19 cellular contexts compared by ENCODE assay signal in the genomic region with DNA sequence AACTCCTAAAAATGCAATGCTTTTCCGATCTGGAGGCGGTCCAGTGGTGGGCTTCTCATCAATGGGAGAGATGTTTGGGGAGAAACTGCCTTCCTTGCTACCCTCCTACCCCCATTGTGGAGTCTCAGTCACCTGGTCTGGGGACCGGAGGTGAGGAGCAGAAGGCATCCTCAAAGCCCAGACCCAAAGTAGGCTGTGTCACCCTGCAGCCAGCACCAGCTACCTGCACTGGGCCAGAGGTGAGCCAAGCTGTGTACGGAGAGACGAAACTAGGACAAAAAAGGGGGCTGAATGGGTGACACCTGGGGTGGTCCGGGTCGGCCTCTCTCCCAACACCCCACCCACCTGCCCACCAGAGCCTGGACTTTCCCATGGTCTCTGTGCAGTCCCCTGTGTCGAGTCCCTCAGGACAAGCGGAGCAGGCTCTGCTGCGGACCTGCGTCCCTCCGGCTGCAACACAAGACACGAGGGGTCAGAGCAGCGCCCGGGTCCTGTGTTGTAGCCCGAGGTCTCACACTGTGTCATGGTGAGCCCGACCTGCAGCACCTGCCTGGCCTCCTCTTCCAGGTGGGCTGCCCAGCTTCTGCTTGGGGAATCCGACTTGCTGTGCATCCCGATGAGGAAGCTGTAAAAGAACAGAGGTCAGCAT.
DNase-seq lines count a peak whose midpoint lies in the region; ATAC-seq and TF ChIP-seq lines count a peak whose summit lies in the region.
"Had no signal": no experiment of that assay in that cellular context is flagged by ENCODE, and none has a peak within 500 bp of the region (broad histone marks: within the 10 kb centered on the region; RNA-seq: fewer than 3 reads in every experiment).

No MANE protein-coding gene starts in this region.

- H3K4me3 ChIP-seq in IMR-90 (ENCODE audit: insufficient read depth, low read depth, low read length) (no peak overlapping the region), esophagus muscularis mucosa (no peak overlapping the region)
- H3K4me3 ChIP-seq: GM12878, GM23248 had no signal

- no peak overlapping the region for H3K14ac ChIP-seq in IMR-90 (replicated peaks; ENCODE audit: low read depth, low read length)

- H3K27me3 ChIP-seq in IMR-90 (ENCODE audit: control insufficient read depth, insufficient read depth, low read length), result no peaks in the 10 kb centered on the region
- no peaks in the 10 kb centered on the region for H3K27me3 ChIP-seq in esophagus muscularis mucosa

- H3K4me1 Mint-ChIP-seq in WTC11 (peaks cover 12% of the 10 kb centered on the region), osteocyte (ENCODE audit: unreplicated experiment) (no peaks in the 10 kb centered on the region)
- no peaks in the 10 kb centered on the region for H3K4me1 Mint-ChIP-seq in activated CD4-positive, alpha-beta T cell treated with anti-CD3 and anti-CD28 coated beads for 36 hours
- no peaks in the 10 kb centered on the region for H3K4me1 Mint-ChIP-seq in activated T-cell treated with anti-CD3 and anti-CD28 coated beads, Interleukin-2, amount 50 U/mL, for 24 hours (ENCODE audit: low read depth)
- H3K4me1 Mint-ChIP-seq: CD4-positive, alpha-beta memory T cell had no signal

- no peaks in the 10 kb centered on the region for H3K9me1 ChIP-seq in IMR-90 (ENCODE audit: insufficient read depth, low read length)

- H2BK20ac ChIP-seq in IMR-90 (ENCODE audit: low read depth, low read length), result no peak overlapping the region

- TF ChIP-seq EP300 in esophagus muscularis mucosa (IDR thresholded peaks at IDR 0.05), result no peak

- no peak overlapping the region for H4K91ac ChIP-seq in IMR-90 (ENCODE audit: insufficient read depth, low read depth, low read length)

- CTCF ChIA-PET in IMR-90 (lab: Yijun Ruan, JAX), result no interaction called here
- CTCF ChIA-PET in WTC11 (lab: Charles Lee), result no interaction called here
- CTCF ChIA-PET in activated CD4-positive, alpha-beta T cell treated with anti-CD3 and anti-CD28 coated beads for 36 hours (lab: Charles Lee), result no interaction called here

- no peak overlapping the region for H3K4me2 ChIP-seq in IMR-90 (ENCODE audit: low read depth, low read length)

- no peak overlapping the region for H2AK9ac ChIP-seq in IMR-90 (replicated peaks; ENCODE audit: low read depth, low read length, poor library complexity)

- ATAC-seq in IMR-90 (ENCODE audit: low read depth) (no peak), WTC11 (no peak), sciatic nerve (no peak)
- no peak for ATAC-seq in activated CD4-positive, alpha-beta T cell treated with anti-CD3 and anti-CD28 coated beads for 36 hours
- ATAC-seq: GM12878 had no signal

- peak overlapping the region; percentile 11 for H2AFZ ChIP-seq in IMR-90 (replicated peaks; ENCODE audit: low read length, poor library complexity)
- H2AFZ ChIP-seq: GM23248 had no signal

- H2BK120ac ChIP-seq in IMR-90 (ENCODE audit: low read depth, low read length), result no peak overlapping the region

- H4K8ac ChIP-seq in IMR-90 (ENCODE audit: low read depth in 2 of 2, low read length in 2 of 2), result no peak overlapping the region

- H3K56ac ChIP-seq in IMR-90 (ENCODE audit: extremely low read depth, insufficient read depth, low read length), result no peak overlapping the region

- H3K36me3 ChIP-seq in IMR-90 (ENCODE audit: control insufficient read depth, insufficient read depth, low read length) (no peaks in the 10 kb centered on the region), esophagus muscularis mucosa (peaks cover 0 to 4% (median 0%) of the 10 kb centered on the region in 4 donors)

- no peaks in the 10 kb centered on the region for H3K27me3 Mint-ChIP-seq in WTC11 (ENCODE audit: low read depth)
- peaks cover 2% of the 10 kb centered on the region for H3K27me3 Mint-ChIP-seq in osteocyte (ENCODE audit: unreplicated experiment)
- H3K27me3 Mint-ChIP-seq in activated CD4-positive, alpha-beta T cell treated with anti-CD3 and anti-CD28 coated beads for 36 hours, result peaks cover 4% of the 10 kb centered on the region
- H3K27me3 Mint-ChIP-seq in activated T-cell treated with anti-CD3 and anti-CD28 coated beads, Interleukin-2, amount 50 U/mL, for 24 hours, result peaks cover 2% of the 10 kb centered on the region

- H3K79me1 ChIP-seq in IMR-90 (ENCODE audit: low read depth in 1 of 2, low read length in 2 of 2), result no peaks in the 10 kb centered on the region

- TF ChIP-seq CTCF in IMR-90 (conservative IDR thresholded peaks at IDR 0.05; ENCODE audit: low read depth, low read length) (no peak), WTC11 (IDR thresholded peaks at IDR 0.05) (no peak), esophagus muscularis mucosa (IDR thresholded peaks at IDR 0.05) (no peak), osteocyte (IDR thresholded peaks at IDR 0.05) (no peak)

- 71% methylated on average over 8 of the region's 19 CpGs; no CpG with 5 or more reads in 1 of the 2 experiments for WGBS in IMR-90 (ENCODE audit: extremely low coverage in 2 of 2, insufficient read length in 1 of 2), 2 experiments
- WGBS in esophagus muscularis mucosa, result 94% methylated on average over 5 of the region's 19 CpGs

- POLR2A ChIA-PET in IMR-90 (lab: Charles Lee; ENCODE audit: unreplicated experiment), result no interaction called here
- POLR2A ChIA-PET in WTC11 (lab: Charles Lee), result no interaction called here
- POLR2A ChIA-PET in activated CD4-positive, alpha-beta T cell treated with anti-CD3 and anti-CD28 coated beads for 36 hours (lab: Charles Lee), result no interaction called here

- no peak overlapping the region for H2AK5ac ChIP-seq in IMR-90 (ENCODE audit: low read depth, low read length)

- BruUV-seq in IMR-90 (replicated peaks; lab: Mats Ljungman, UMichigan), result no TSS peak

- no peak overlapping the region for H3K18ac ChIP-seq in IMR-90 (ENCODE audit: low read depth, low read length)

- no peak overlapping the region for H3K23ac ChIP-seq in IMR-90 (ENCODE audit: low read depth, low read length)

- H3K9me3 Mint-ChIP-seq in WTC11 (peaks cover 16% of the 10 kb centered on the region), osteocyte (ENCODE audit: unreplicated experiment) (no peaks in the 10 kb centered on the region)
- H3K9me3 Mint-ChIP-seq in activated CD4-positive, alpha-beta T cell treated with anti-CD3 and anti-CD28 coated beads for 36 hours (ENCODE audit: low read depth), result no peaks in the 10 kb centered on the region
- H3K9me3 Mint-ChIP-seq in activated T-cell treated with anti-CD3 and anti-CD28 coated beads, Interleukin-2, amount 50 U/mL, for 24 hours, result no peaks in the 10 kb centered on the region

- dilution Hi-C loops in IMR-90 (cut with HindIII; ENCODE audit: low sequenced_read_pairs, unreplicated experiment), result no loop called here

- H4K20me1 ChIP-seq in IMR-90 (ENCODE audit: insufficient read depth, low read length), result no peaks in the 10 kb centered on the region

- no peak for TF ChIP-seq RAD21 in IMR-90 (IDR thresholded peaks at IDR 0.05; ENCODE audit: low read length)

- H3K4ac ChIP-seq in IMR-90 (ENCODE audit: low read depth, low read length), result no peak overlapping the region

- H3K27ac ChIP-seq in IMR-90 (ENCODE audit: insufficient read depth, low read length) (no peak overlapping the region), esophagus muscularis mucosa (replicated peaks in 1 of 4) (no peak overlapping the region)
- H3K27ac ChIP-seq: GM23248 had no signal

- H3K9ac ChIP-seq in IMR-90 (ENCODE audit: low read depth, low read length), result no peak overlapping the region
- H3K9ac ChIP-seq: GM23248 had no signal

- DNase-seq in IMR-90, result no peak
- no peak for DNase-seq in WTC11 (ENCODE audit: low spot score)
- peak; percentile 79 for DNase-seq in esophagus muscularis mucosa (ENCODE audit: extremely low spot score)
- DNase-seq in osteocyte (ENCODE audit: extremely low spot score, unreplicated experiment), result peak; percentile 84
- DNase-seq in activated CD4-positive, alpha-beta T cell treated with anti-CD3 and anti-CD28 coated beads for 36 hours, result no peak
- DNase-seq in iPS-NIHi11 (ENCODE audit: low spot score), result no peak
- no peak for DNase-seq in sciatic nerve (ENCODE audit: low spot score)
- no peak for DNase-seq in activated T-cell treated with anti-CD3 and anti-CD28 coated beads, Interleukin-2, amount 50 U/mL, for 24 hours
- DNase-seq: C1 segment of cervical spinal cord; Caco-2; CD4-positive, alpha-beta memory T cell; DMS 273 treated with DMSO at 0.1 percent for 48 hours; DMS79; EL; GDM1; GM23248; H7; HCEC 1CT had no signal

- H2BK15ac ChIP-seq in IMR-90 (ENCODE audit: low read depth, low read length), result no peak overlapping the region

- H3K4me1 ChIP-seq in IMR-90 (ENCODE audit: control insufficient read depth, insufficient read depth, low read length), result no peaks in the 10 kb centered on the region
- no peaks in the 10 kb centered on the region for H3K4me1 ChIP-seq in esophagus muscularis mucosa
- H3K4me1 ChIP-seq: Caco-2 had no signal

- peak overlapping the region; percentile 61; the same call in 1 of the 2 replicates for H3K27ac Mint-ChIP-seq in WTC11
- H3K27ac Mint-ChIP-seq in osteocyte (ENCODE audit: unreplicated experiment), result no peak overlapping the region
- no peak overlapping the region for H3K27ac Mint-ChIP-seq in activated CD4-positive, alpha-beta T cell treated with anti-CD3 and anti-CD28 coated beads for 36 hours
- no peak overlapping the region for H3K27ac Mint-ChIP-seq in activated T-cell treated with anti-CD3 and anti-CD28 coated beads, Interleukin-2, amount 50 U/mL, for 24 hours

- intact Hi-C loops in IMR-90 (cut with micrococcal nuclease) (no loop called here), esophagus muscularis mucosa (cut with DNase I) (no loop called here), sciatic nerve (cut with DNase I) (no loop called here)
- intact Hi-C loops in activated CD4-positive, alpha-beta T cell treated with anti-CD3 and anti-CD28 coated beads for 36 hours (cut with DNase I, micrococcal nuclease), result no loop called here

- peaks cover 64% of the 10 kb centered on the region for H3K36me3 Mint-ChIP-seq in WTC11
- H3K36me3 Mint-ChIP-seq in osteocyte (ENCODE audit: unreplicated experiment), result no peaks in the 10 kb centered on the region
- no peaks in the 10 kb centered on the region for H3K36me3 Mint-ChIP-seq in activated CD4-positive, alpha-beta T cell treated with anti-CD3 and anti-CD28 coated beads for 36 hours (ENCODE audit: low read depth)
- no peaks in the 10 kb centered on the region for H3K36me3 Mint-ChIP-seq in activated T-cell treated with anti-CD3 and anti-CD28 coated beads, Interleukin-2, amount 50 U/mL, for 24 hours (ENCODE audit: low read depth)
- H3K36me3 Mint-ChIP-seq: CD4-positive, alpha-beta memory T cell had no signal

- H3K9me3 ChIP-seq in IMR-90 (ENCODE audit: control insufficient read depth, insufficient read depth, low read length) (no peaks in the 10 kb centered on the region), esophagus muscularis mucosa (no peaks in the 10 kb centered on the region)
- H3K9me3 ChIP-seq: Caco-2 had no signal

- H3K4me3 Mint-ChIP-seq in WTC11, result no peak overlapping the region
- H3K4me3 Mint-ChIP-seq in osteocyte (ENCODE audit: unreplicated experiment), result no peak overlapping the region
- no peak overlapping the region for H3K4me3 Mint-ChIP-seq in activated CD4-positive, alpha-beta T cell treated with anti-CD3 and anti-CD28 coated beads for 36 hours
- no peak overlapping the region for H3K4me3 Mint-ChIP-seq in activated T-cell treated with anti-CD3 and anti-CD28 coated beads, Interleukin-2, amount 50 U/mL, for 24 hours
- H3K4me3 Mint-ChIP-seq: CD4-positive, alpha-beta memory T cell had no signal

- in situ Hi-C loops in IMR-90 (cut with MboI; ENCODE audit: low sequenced_read_pairs), result no loop called here

- H2BK5ac ChIP-seq in IMR-90 (ENCODE audit: low read depth, low read length, poor library complexity, severe bottlenecking), result no peak overlapping the region

- TF ChIP-seq POLR2A in IMR-90 (IDR thresholded peaks at IDR 0.05; ENCODE audit: low read depth, low read length) (no peak), esophagus muscularis mucosa (IDR thresholded peaks at IDR 0.05; ENCODE audit: low read depth) (no peak)

- H4K5ac ChIP-seq in IMR-90 (ENCODE audit: low read depth, low read length), result no peak overlapping the region

Comparison
In these comparisons a context has a peak if more than half of its experiments do, and no peak if none do; other contexts are left out.
1. DNase-seq: peak in esophagus muscularis mucosa (single experiment) and osteocyte (single experiment); none in IMR-90 (single experiment), WTC11 (single experiment), activated CD4-positive, alpha-beta T cell treated with anti-CD3 and anti-CD28 coated beads for 36 hours (single experiment), iPS-NIHi11 (single experiment), sciatic nerve (single experiment) and activated T-cell treated with anti-CD3 and anti-CD28 coated beads, Interleukin-2, amount 50 U/mL, for 24 hours (single experiment).